34 cellular contexts compared by ENCODE assay signal in genomic region chr4:109557433-109557832, GRCh38.
"Had no signal": no experiment of that assay in that cellular context is flagged by ENCODE, and none has a peak within 500 bp of the region (broad histone marks: within the 10 kb centered on the region; RNA-seq: fewer than 3 reads in every experiment).

No MANE protein-coding gene starts in this region.

- DNase-seq: activated B cell treated with CpG ODN at 0.5 μM for 24 hours; activated CD4-positive, alpha-beta T cell treated with anti-CD3 and anti-CD28 coated beads for 4 hours; activated CD4-positive, alpha-beta T cell treated with anti-CD3 and anti-CD28 coated beads, Interleukin-2, amount 50 U/mL, for 1 hour; activated CD4-positive, alpha-beta T cell treated with anti-CD3 and anti-CD28 coated beads, Interleukin-2, amount 50 U/mL, for 4 hours; activated CD8-positive, alpha-beta memory T cell treated with anti-CD3 and anti-CD28 coated beads, Interleukin-2, amount 50 U/mL, for 4 hours; activated effector memory CD4-positive, alpha-beta T cell treated with anti-CD3 and anti-CD28 coated beads, Interleukin-2, amount 50 U/mL, for 16 hours; activated naive CD4-positive, alpha-beta T cell; activated naive CD8-positive, alpha-beta T cell treated with anti-CD3 and anti-CD28 coated beads for 36 hours; activated T-cell treated with anti-CD3 and anti-CD28 coated beads for 4 hours; activated T-cell treated with anti-CD3 and anti-CD28 coated beads, Interleukin-2, amount 50 U/mL, for 1 hour; activated T-cell treated with anti-CD3 and anti-CD28 coated beads, Interleukin-2, amount 50 U/mL, for 4 hours; activated T-cell treated with anti-CD3 and anti-CD28 coated beads, Interleukin-2, amount 50 U/mL, for 72 hours; adrenal gland; amniotic stem cell; aorta; body of pancreas; brain microvascular endothelial cell; central memory CD4-positive, alpha-beta T cell; SW 1271; T-helper 1 cell; T-helper 9 cell had no signal

- H3K27ac ChIP-seq: adrenal gland, body of pancreas, brain microvascular endothelial cell, breast epithelium, VCaP had no signal

- H3K9me3 Mint-ChIP-seq: activated B cell treated with CpG ODN at 0.5 μM for 24 hours; activated CD4-positive, alpha-beta T cell treated with anti-CD3 and anti-CD28 coated beads, Interleukin-2, amount 10 ng/mL, durations not matched to agents 24 days and 14 days; activated T-cell treated with anti-CD3 and anti-CD28 coated beads, Interleukin-2, amount 50 U/mL, for 4 hours; activated T-cell treated with anti-CD3 and anti-CD28 coated beads, Interleukin-2, amount 50 U/mL, for 72 hours; activated T-helper 1 cell treated with anti-CD3 and anti-CD28 coated beads, Interleukin-12 subunit alpha, Interleukin-12 subunit beta, Interleukin-2, Interleukin-4 antibody, amounts not matched to agents 30 ng/mL and 10 ng/mL and 1 ng/mL, durations not matched to agents 14 hours and 24 hours and 36 hours; activated T-helper 17 cell treated with anti-CD3 and anti-CD28 coated beads, Interleukin-2, amount 50 U/mL, for 72 hours had no signal

- H3K4me3 Mint-ChIP-seq: activated B cell treated with CpG ODN at 0.5 μM for 24 hours; activated CD4-positive, alpha-beta memory T cell treated with anti-CD3 and anti-CD28 coated beads for 36 hours; activated CD4-positive, alpha-beta T cell treated with anti-CD3 and anti-CD28 coated beads, Interleukin-2, amount 10 ng/mL, durations not matched to agents 24 days and 14 days; activated naive CD4-positive, alpha-beta T cell treated with anti-CD3 and anti-CD28 coated beads for 36 hours; activated T-cell treated with anti-CD3 and anti-CD28 coated beads, Interleukin-2, amount 50 U/mL, for 4 hours; activated T-cell treated with anti-CD3 and anti-CD28 coated beads, Interleukin-2, amount 50 U/mL, for 72 hours; T-helper 1 cell treated with Interleukin-12 subunit alpha and Interleukin-12 subunit beta and Interleukin-4 antibody, amounts not matched to agents 30 μg/mL and 1 μg/mL, for 36 hours; T-helper 2 cell treated with Interferon-gamma antibody and Interleukin-4, amounts not matched to agents 5 μg/mL and 100 μg/mL, for 36 hours had no signal

- H3K27me3 ChIP-seq: adrenal gland, body of pancreas, brain microvascular endothelial cell, breast epithelium had no signal

- ATAC-seq: activated CD8-positive, alpha-beta T cell treated with anti-CD3 and anti-CD28 coated beads for 36 hours; activated naive CD4-positive, alpha-beta T cell treated with anti-CD3 and anti-CD28 coated beads, Interleukin-2, amount 50 U/mL, for 72 hours; activated T-cell treated with anti-CD3 and anti-CD28 coated beads, Interleukin-2, amount 50 U/mL, for 4 hours; activated T-cell treated with anti-CD3 and anti-CD28 coated beads, Interleukin-2, amount 50 U/mL, for 72 hours; activated T-helper 17 cell treated with anti-CD3 and anti-CD28 coated beads, Interleukin-2, amount 50 U/mL, for 72 hours; body of pancreas had no signal

- FAIRE-seq: astrocyte, TTC549 had no signal

- H3K9me3 ChIP-seq: adrenal gland, body of pancreas, breast epithelium had no signal

- H3K4me3 ChIP-seq: adrenal gland, body of pancreas, breast epithelium had no signal

- H3K4me1 ChIP-seq: breast epithelium had no signal

- H3K27ac Mint-ChIP-seq: activated CD4-positive, alpha-beta memory T cell treated with anti-CD3 and anti-CD28 coated beads for 36 hours; activated CD4-positive, alpha-beta T cell treated with anti-CD3 and anti-CD28 coated beads, Interleukin-2, amount 10 ng/mL, durations not matched to agents 24 days and 14 days; activated CD8-positive, alpha-beta T cell treated with anti-CD3 and anti-CD28 coated beads for 36 hours; activated naive CD4-positive, alpha-beta T cell treated with anti-CD3 and anti-CD28 coated beads for 36 hours; activated T-cell treated with anti-CD3 and anti-CD28 coated beads, Interleukin-2, amount 50 U/mL, for 72 hours; activated T-helper 1 cell treated with anti-CD3 and anti-CD28 coated beads, Interleukin-12 subunit alpha, Interleukin-12 subunit beta, Interleukin-2, Interleukin-4 antibody, amounts not matched to agents 30 ng/mL and 10 ng/mL and 1 ng/mL, durations not matched to agents 14 hours and 24 hours and 36 hours; activated T-helper 17 cell treated with anti-CD3 and anti-CD28 coated beads, Interleukin-2, amount 50 U/mL, for 72 hours; T-helper 1 cell treated with Interleukin-12 subunit alpha and Interleukin-12 subunit beta and Interleukin-4 antibody, amounts not matched to agents 30 μg/mL and 1 μg/mL, for 36 hours had no signal

- H3K36me3 ChIP-seq: adrenal gland, brain microvascular endothelial cell, breast epithelium had no signal

- H3K27me3 Mint-ChIP-seq: activated B cell treated with CpG ODN at 0.5 μM for 24 hours; activated CD4-positive, alpha-beta memory T cell treated with anti-CD3 and anti-CD28 coated beads for 36 hours; activated CD4-positive, alpha-beta T cell treated with anti-CD3 and anti-CD28 coated beads, Interleukin-2, amount 10 ng/mL, durations not matched to agents 24 days and 14 days; activated CD8-positive, alpha-beta T cell treated with anti-CD3 and anti-CD28 coated beads for 36 hours; activated naive CD8-positive, alpha-beta T cell treated with anti-CD3 and anti-CD28 coated beads for 36 hours; activated T-helper 17 cell treated with anti-CD3 and anti-CD28 coated beads, Interleukin-2, amount 50 U/mL, for 72 hours had no signal
